In the genomic region with DNA sequence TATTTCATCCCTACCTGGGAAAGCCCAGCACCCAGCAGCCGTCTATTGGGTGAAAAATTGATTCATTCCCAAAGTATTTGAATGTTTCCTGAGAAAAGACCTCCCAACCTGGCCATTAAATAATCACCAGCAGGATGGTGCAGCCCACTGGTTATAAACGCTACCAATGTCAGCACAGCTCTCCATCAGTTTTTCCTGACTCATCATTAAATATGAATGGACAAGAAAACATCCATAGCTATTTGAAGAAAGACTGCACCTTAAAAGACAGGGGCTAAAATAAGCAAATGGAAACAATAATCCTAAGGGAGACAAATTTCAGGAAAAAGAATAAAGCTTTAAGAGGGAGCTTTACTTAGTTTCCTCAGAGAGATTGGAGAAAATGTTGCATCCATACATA, we compare ENCODE assay signal across 27 cellular contexts.
DNase-seq lines count a peak whose midpoint lies in the region; ATAC-seq, FAIRE-seq and TF ChIP-seq lines count a peak whose summit lies in the region.
"Had no signal": no experiment of that assay in that cellular context is flagged by ENCODE, and none has a peak within 500 bp of the region (broad histone marks: within the 10 kb centered on the region; RNA-seq: fewer than 3 reads in every experiment).

No MANE protein-coding gene starts in this region.

- no peak overlapping the region for H2AFZ ChIP-seq in H1 (ENCODE audit: low read length)

- H3K9ac ChIP-seq in H1 (replicated peaks in 1 of 4; ENCODE audit: extremely low read depth in 1 of 4, low read depth in 3 of 4, low read length in 3 of 4) = no peak overlapping the region
- H3K9ac ChIP-seq: BLaER1 had no signal

- H3K9me3 ChIP-seq in A549 (no peaks in the 10 kb centered on the region), T-helper 17 cell (ENCODE audit: control insufficient read depth, low read length, poor library complexity, severe bottlenecking) (no peaks in the 10 kb centered on the region), H1 (ENCODE audit: insufficient read depth in 2 of 2, low read depth in 1 of 2, low read length in 1 of 2) (no peaks in the 10 kb centered on the region)
- H3K9me3 ChIP-seq: BE2C had no signal

- no peak overlapping the region for H2BK120ac ChIP-seq in H1 (replicated peaks; ENCODE audit: low read depth, low read length)

- TF ChIP-seq POLR2A in A549 (IDR thresholded peaks at IDR 0.05; ENCODE audit: low read length) = no peak
- no peak for TF ChIP-seq POLR2A in H1 (IDR thresholded peaks at IDR 0.05; ENCODE audit: control extremely low read depth in 1 of 2, low read depth in 2 of 2, low read length in 2 of 2)

- TF ChIP-seq CTCF in A549 (IDR thresholded peaks at IDR 0.05) (no peak), H1 (IDR thresholded peaks at IDR 0.05; ENCODE audit: control extremely low read depth in 1 of 3, insufficient read depth in 1 of 3, low read depth in 1 of 3, low read length in 3 of 3) (no peak)

- H3K79me1 ChIP-seq in H1 (ENCODE audit: low read depth, low read length) = no peaks in the 10 kb centered on the region

- no peaks in the 10 kb centered on the region; the same call in 1 of the 2 replicates for H3K23me2 ChIP-seq in H1 (ENCODE audit: low read depth, low read length)

- H3K18ac ChIP-seq in H1 (ENCODE audit: extremely low read depth, low read length) = no peak overlapping the region

- H3K27me3 ChIP-seq in H1 (replicated peaks in 1 of 4; ENCODE audit: control insufficient read depth in 3 of 4, extremely low read depth in 1 of 4, insufficient read depth in 3 of 4, low read length in 3 of 4) = no peaks in the 10 kb centered on the region
- H3K27me3 ChIP-seq: BLaER1 had no signal

- no peak overlapping the region for H3K27ac ChIP-seq in A549
- H3K27ac ChIP-seq in H1 (ENCODE audit: low read depth, low read length) = no peak overlapping the region
- H3K27ac ChIP-seq: 22Rv1, BLaER1 had no signal

- no peak for TF ChIP-seq RAD21 in A549 (conservative IDR thresholded peaks at IDR 0.05 in 1 of 2, IDR thresholded peaks at IDR 0.05 in 1 of 2)
- no peak for TF ChIP-seq RAD21 in H1 (IDR thresholded peaks at IDR 0.05 in 1 of 2, conservative IDR thresholded peaks at IDR 0.05 in 1 of 2; ENCODE audit: low read depth in 2 of 2, low read length in 2 of 2)

- POLR2A ChIA-PET in A549 (lab: Yijun Ruan, JAX) (no interaction called here), H1 (lab: Charles Lee; ENCODE audit: partially characterized antibody) (no interaction called here)

- H3K36me3 ChIP-seq in H1 (ENCODE audit: control insufficient read depth in 2 of 4, insufficient read depth in 4 of 4, low read length in 3 of 4) = peaks cover 0 to 17% (median 8%) of the 10 kb centered on the region in 4 experiments; a peak in 5 of 8 replicates
- H3K36me3 ChIP-seq: BE2C had no signal

- H4K20me1 ChIP-seq in H1 (replicated peaks in 1 of 2; ENCODE audit: control insufficient read depth in 1 of 2, insufficient read depth in 2 of 2, low read length in 2 of 2) = no peaks in the 10 kb centered on the region
- H4K20me1 ChIP-seq: BLaER1 had no signal

- H3K4me3 Mint-ChIP-seq in activated T-cell treated with anti-CD3 and anti-CD28 coated beads, Interleukin-2, amount 50 U/mL, for 72 hours = no peak overlapping the region
- H3K4me3 Mint-ChIP-seq in activated T-cell treated with anti-CD3 and anti-CD28 coated beads, Interleukin-2, amount 50 U/mL, for 24 hours = no peak overlapping the region
- H3K4me3 Mint-ChIP-seq in T-helper 17 cell = no peak overlapping the region
- no peak overlapping the region for H3K4me3 Mint-ChIP-seq in activated naive CD8-positive, alpha-beta T cell treated with anti-CD3 and anti-CD28 coated beads, Interleukin-2, amount 50 U/mL, for 24 hours
- H3K4me3 Mint-ChIP-seq: CD14-positive monocyte; CD4-positive, alpha-beta memory T cell; CD4-positive, CD25-positive, alpha-beta regulatory T cell; CD8-positive, alpha-beta memory T cell had no signal

- H3K36me3 Mint-ChIP-seq in activated T-cell treated with anti-CD3 and anti-CD28 coated beads, Interleukin-2, amount 50 U/mL, for 72 hours (ENCODE audit: insufficient read depth in 2 of 2) = peaks cover 2 to 4% of the 10 kb centered on the region in 2 donors
- no peaks in the 10 kb centered on the region for H3K36me3 Mint-ChIP-seq in activated T-cell treated with anti-CD3 and anti-CD28 coated beads, Interleukin-2, amount 50 U/mL, for 24 hours (ENCODE audit: low read depth)
- H3K36me3 Mint-ChIP-seq in T-helper 17 cell (ENCODE audit: low read depth) = peaks cover 5% of the 10 kb centered on the region
- H3K36me3 Mint-ChIP-seq in activated naive CD8-positive, alpha-beta T cell treated with anti-CD3 and anti-CD28 coated beads, Interleukin-2, amount 50 U/mL, for 24 hours (ENCODE audit: low read depth) = no peaks in the 10 kb centered on the region
- H3K36me3 Mint-ChIP-seq: CD14-positive monocyte; CD4-positive, CD25-positive, alpha-beta regulatory T cell had no signal

- H3K4me2 ChIP-seq in A549 = no peak overlapping the region
- H3K4me2 ChIP-seq in H1 (ENCODE audit: insufficient read depth in 1 of 2, low read depth in 2 of 2, low read length in 2 of 2) = no peak overlapping the region
- H3K4me2 ChIP-seq: BLaER1 had no signal

- peaks cover 12% of the 10 kb centered on the region for H3K27me3 Mint-ChIP-seq in activated T-cell treated with anti-CD3 and anti-CD28 coated beads, Interleukin-2, amount 50 U/mL, for 72 hours (ENCODE audit: low read depth)
- H3K27me3 Mint-ChIP-seq in activated T-cell treated with anti-CD3 and anti-CD28 coated beads, Interleukin-2, amount 50 U/mL, for 24 hours = peaks cover 3% of the 10 kb centered on the region
- H3K27me3 Mint-ChIP-seq in T-helper 17 cell = no peaks in the 10 kb centered on the region
- H3K27me3 Mint-ChIP-seq in activated naive CD8-positive, alpha-beta T cell treated with anti-CD3 and anti-CD28 coated beads, Interleukin-2, amount 50 U/mL, for 24 hours = no peaks in the 10 kb centered on the region
- H3K27me3 Mint-ChIP-seq: CD4-positive, alpha-beta memory T cell had no signal

- TF ChIP-seq EP300 in A549 (IDR thresholded peaks at IDR 0.05) = no peak
- no peak for TF ChIP-seq EP300 in H1 (IDR thresholded peaks at IDR 0.05; ENCODE audit: borderline replicate concordance in 1 of 2, low read depth in 2 of 2, low read length in 2 of 2)

- H4K8ac ChIP-seq in H1 (ENCODE audit: extremely low read depth, insufficient read depth, low read length) = no peak overlapping the region

- no peak overlapping the region for H2BK12ac ChIP-seq in H1 (ENCODE audit: low read depth, low read length)

- no peak for DNase-seq in activated T-cell treated with anti-CD3 and anti-CD28 coated beads, Interleukin-2, amount 50 U/mL, for 72 hours
- DNase-seq in activated T-cell treated with anti-CD3 and anti-CD28 coated beads, Interleukin-2, amount 50 U/mL, for 24 hours = no peak
- DNase-seq in A549 (ENCODE audit: low read depth in 1 of 2, low spot score in 1 of 2) = no peak
- DNase-seq in T-helper 17 cell = no peak
- no peak for DNase-seq in H1 (ENCODE audit: low read depth in 1 of 2, low spot score in 2 of 2)
- no peak for DNase-seq in activated naive CD8-positive, alpha-beta T cell treated with anti-CD3 and anti-CD28 coated beads, Interleukin-2, amount 50 U/mL, for 24 hours
- DNase-seq in retina = no peak
- DNase-seq: ACHN; BE2C; C1 segment of cervical spinal cord; CD4-positive, alpha-beta memory T cell; CD4-positive, CD25-positive, alpha-beta regulatory T cell; CD8-positive, alpha-beta memory T cell; COR-L47; DMS 273 treated with DMSO at 0.1 percent for 48 hours; DMS153; DMS53; DMS79; DND-41; EL; GDM1 had no signal

- no peak overlapping the region for H3K14ac ChIP-seq in H1 (ENCODE audit: insufficient read length)

- H3K9me3 Mint-ChIP-seq in activated T-cell treated with anti-CD3 and anti-CD28 coated beads, Interleukin-2, amount 50 U/mL, for 72 hours = peaks cover 2 to 4% of the 10 kb centered on the region in 2 donors
- no peaks in the 10 kb centered on the region for H3K9me3 Mint-ChIP-seq in activated T-cell treated with anti-CD3 and anti-CD28 coated beads, Interleukin-2, amount 50 U/mL, for 24 hours
- no peaks in the 10 kb centered on the region for H3K9me3 Mint-ChIP-seq in activated naive CD8-positive, alpha-beta T cell treated with anti-CD3 and anti-CD28 coated beads, Interleukin-2, amount 50 U/mL, for 24 hours

- no peaks in the 10 kb centered on the region for H3K4me1 Mint-ChIP-seq in activated T-cell treated with anti-CD3 and anti-CD28 coated beads, Interleukin-2, amount 50 U/mL, for 72 hours (ENCODE audit: low read depth)
- H3K4me1 Mint-ChIP-seq in activated T-cell treated with anti-CD3 and anti-CD28 coated beads, Interleukin-2, amount 50 U/mL, for 24 hours (ENCODE audit: low read depth) = no peaks in the 10 kb centered on the region
- peaks cover 4% of the 10 kb centered on the region for H3K4me1 Mint-ChIP-seq in T-helper 17 cell
- H3K4me1 Mint-ChIP-seq in activated naive CD8-positive, alpha-beta T cell treated with anti-CD3 and anti-CD28 coated beads, Interleukin-2, amount 50 U/mL, for 24 hours = no peaks in the 10 kb centered on the region
- H3K4me1 Mint-ChIP-seq: CD14-positive monocyte; CD4-positive, CD25-positive, alpha-beta regulatory T cell had no signal

- H2BK20ac ChIP-seq in H1 (ENCODE audit: low read length) = no peak overlapping the region

- WGBS in A549 (ENCODE audit: missing lambda C conversion rate) = 66% methylated on average over 2 of the region's 2 CpGs
- WGBS in H1 (ENCODE audit: extremely low coverage in 1 of 2, insufficient coverage in 1 of 2, insufficient read length in 1 of 2, insufficient replicate concordance in 2 of 2, low coverage in 1 of 2, low lambda C conversion rate in 2 of 2, missing lambda C conversion rate in 1 of 2), 2 experiments = 85% methylated on average over 2 of the region's 2 CpGs; no CpG with 5 or more reads in 1 of the 2 experiments

- H2AK5ac ChIP-seq in H1 (ENCODE audit: low read depth, low read length) = no peak overlapping the region

- H3K4me3 ChIP-seq in A549 (no peak overlapping the region), H1 (ENCODE audit: extremely low read depth in 1 of 4, insufficient read depth in 2 of 4, low read depth in 3 of 4, low read length in 4 of 4) (no peak overlapping the region)
- H3K4me3 ChIP-seq: BLaER1, GM12878 had no signal

- H2BK5ac ChIP-seq in H1 (ENCODE audit: low read depth, low read length) = no peak overlapping the region

- peak overlapping the region; percentile 64 for H3K27ac Mint-ChIP-seq in activated T-cell treated with anti-CD3 and anti-CD28 coated beads, Interleukin-2, amount 50 U/mL, for 72 hours
- no peak overlapping the region for H3K27ac Mint-ChIP-seq in activated T-cell treated with anti-CD3 and anti-CD28 coated beads, Interleukin-2, amount 50 U/mL, for 24 hours
- H3K27ac Mint-ChIP-seq in T-helper 17 cell = peak overlapping the region; percentile 21
- no peak overlapping the region for H3K27ac Mint-ChIP-seq in activated naive CD8-positive, alpha-beta T cell treated with anti-CD3 and anti-CD28 coated beads, Interleukin-2, amount 50 U/mL, for 24 hours
- H3K27ac Mint-ChIP-seq: CD14-positive monocyte; CD4-positive, alpha-beta memory T cell; CD4-positive, CD25-positive, alpha-beta regulatory T cell had no signal

- no peak overlapping the region for H4K91ac ChIP-seq in H1 (replicated peaks; ENCODE audit: insufficient read length, low read length)

- no peak for ATAC-seq in activated T-cell treated with anti-CD3 and anti-CD28 coated beads, Interleukin-2, amount 50 U/mL, for 72 hours (replicated peaks in 1 of 2)
- ATAC-seq in A549 = no peak
- ATAC-seq in T-helper 17 cell = no peak
- no peak for ATAC-seq in activated naive CD8-positive, alpha-beta T cell treated with anti-CD3 and anti-CD28 coated beads, Interleukin-2, amount 50 U/mL, for 24 hours
- ATAC-seq: GM12878 had no signal

- no peak overlapping the region for H4K5ac ChIP-seq in H1 (ENCODE audit: insufficient read length, low read depth, low read length)

- no peaks in the 10 kb centered on the region for H3K79me2 ChIP-seq in H1 (ENCODE audit: control insufficient read depth in 1 of 2, insufficient read depth in 2 of 2, low read length in 2 of 2)

- no peak overlapping the region for H2BK15ac ChIP-seq in H1 (ENCODE audit: low read length)

- H3K56ac ChIP-seq in H1 (replicated peaks; ENCODE audit: insufficient read length, low read depth, low read length) = no peak overlapping the region

- CTCF ChIA-PET in A549 (lab: Yijun Ruan, JAX) = no interaction called here
- CTCF ChIA-PET in H1 (lab: Charles Lee; ENCODE audit: partially characterized antibody) = interaction anchor here (0.7 to 0.8 kb wide), 2 partner anchors 18 to 36 kb away, joined by 3 read pairs; no protein-coding TSS in a partner anchor

- H3K23ac ChIP-seq in H1 (ENCODE audit: insufficient read length) = no peak overlapping the region

- H3K4ac ChIP-seq in H1 (replicated peaks; ENCODE audit: insufficient read length, low read depth, low read length) = no peak overlapping the region

- H3K4me1 ChIP-seq in A549 (peaks cover 17% of the 10 kb centered on the region), H1 (replicated peaks in 1 of 4; ENCODE audit: control insufficient read depth in 3 of 4, insufficient read depth in 4 of 4, low read length in 3 of 4) (peaks cover 0 to 4% (median 1%) of the 10 kb centered on the region in 4 experiments; a peak in 3 of 7 replicates)
- H3K4me1 ChIP-seq: BE2C, BLaER1 had no signal

- FAIRE-seq in A549 (lab: Jason Lieb, UNC) (no peak), H1 (lab: Jason Lieb, UNC) (no peak)
- FAIRE-seq: GM12878, GM12892, GM18507 had no signal

Comparison
In these comparisons a context has a peak if more than half of its experiments do, and no peak if none do; other contexts are left out.
1. H3K27ac Mint-ChIP-seq: peak in activated T-cell treated with anti-CD3 and anti-CD28 coated beads, Interleukin-2, amount 50 U/mL, for 72 hours (single experiment) and T-helper 17 cell (single experiment); none in activated T-cell treated with anti-CD3 and anti-CD28 coated beads, Interleukin-2, amount 50 U/mL, for 24 hours (single experiment) and activated naive CD8-positive, alpha-beta T cell treated with anti-CD3 and anti-CD28 coated beads, Interleukin-2, amount 50 U/mL, for 24 hours (single experiment).